ENCODE assay signal across 16 cellular contexts in genomic region chr14:68368850-68369249, GRCh38.
DNase-seq lines count a peak whose midpoint lies in the region; ATAC-seq and TF ChIP-seq lines count a peak whose summit lies in the region.
"Had no signal": no experiment of that assay in that cellular context is flagged by ENCODE, and none has a peak within 500 bp of the region (broad histone marks: within the 10 kb centered on the region; RNA-seq: fewer than 3 reads in every experiment).

No MANE protein-coding gene starts in this region.

- peaks cover 0 to 19% of the 10 kb centered on the region in 2 donors for H3K4me1 ChIP-seq in gastrocnemius medialis
- H3K4me1 ChIP-seq: breast epithelium had no signal

- peak overlapping the region; percentile 91 for H3K27ac Mint-ChIP-seq in memory B cell
- no peak overlapping the region for H3K27ac Mint-ChIP-seq in activated CD4-positive, alpha-beta memory T cell treated with anti-CD3 and anti-CD28 coated beads for 36 hours

- peak; percentile 49 for ATAC-seq in GM21381 (IDR thresholded peaks at IDR 0.05; ENCODE audit: unreplicated experiment)
- peak; percentile 49 for ATAC-seq in HG03565 (IDR thresholded peaks at IDR 0.05; ENCODE audit: unreplicated experiment)
- peak; percentile 80 for ATAC-seq in memory B cell (ENCODE audit: low read depth)
- ATAC-seq in gastrocnemius medialis, result no peak
- ATAC-seq: K562 had no signal

- H3K27me3 ChIP-seq in gastrocnemius medialis, result no peaks in the 10 kb centered on the region
- H3K27me3 ChIP-seq: breast epithelium, esophagus squamous epithelium, neutrophil had no signal

- CTCF ChIA-PET in activated CD4-positive, alpha-beta memory T cell treated with anti-CD3 and anti-CD28 coated beads for 36 hours (lab: Charles Lee), result no interaction called here

- DNase-seq in GM10266 (ENCODE audit: extremely low spot score), result peak; percentile 33
- no peak for DNase-seq in memory B cell (ENCODE audit: low spot score in 2 of 2)
- no peak for DNase-seq in activated CD4-positive, alpha-beta memory T cell treated with anti-CD3 and anti-CD28 coated beads for 36 hours
- no peak for DNase-seq in MV-4-11 (lab: John Stamatoyannopoulos, UW)
- no peak for DNase-seq in gastrocnemius medialis
- no peak for DNase-seq in NCI-H2029 treated with DMSO at 0.1 percent for 48 hours (lab: John Stamatoyannopoulos, UW)
- DNase-seq: COR-L47; esophagus squamous epithelium; stimulated activated CD4-positive, alpha-beta T cell treated with anti-CD3 and anti-CD28 coated beads, Interleukin-2, amount 100 ng/mL, for 48 hours had no signal

- in situ Hi-C loops in gastrocnemius medialis (cut with MboI; ENCODE audit: low sequenced_read_pairs in 4 of 4), result no loop called here

- H3K27ac ChIP-seq in gastrocnemius medialis, result no peak overlapping the region
- H3K27ac ChIP-seq: breast epithelium, neutrophil, SK-N-MC, thoracic aorta had no signal

- H3K4me1 Mint-ChIP-seq in memory B cell, result peaks cover 54% of the 10 kb centered on the region
- H3K4me1 Mint-ChIP-seq in activated CD4-positive, alpha-beta memory T cell treated with anti-CD3 and anti-CD28 coated beads for 36 hours (ENCODE audit: low read depth), result peaks cover 29% of the 10 kb centered on the region

- intact Hi-C loops in activated CD4-positive, alpha-beta memory T cell treated with anti-CD3 and anti-CD28 coated beads for 36 hours (cut with micrococcal nuclease), result loop anchor here (2.0 kb wide), 3 partner anchors 56 to 158 kb away; no protein-coding TSS in a partner anchor
- intact Hi-C loops in gastrocnemius medialis (cut with DNase I; ENCODE audit: low total_unique reads), result no loop called here

- POLR2A ChIA-PET in activated CD4-positive, alpha-beta memory T cell treated with anti-CD3 and anti-CD28 coated beads for 36 hours (lab: Charles Lee), result interaction anchor here (0.6 to 0.7 kb wide), 2 partner anchors 56 to 483 kb away, joined by 3 read pairs; no protein-coding TSS in a partner anchor

- no peaks in the 10 kb centered on the region for H3K36me3 ChIP-seq in gastrocnemius medialis
- H3K36me3 ChIP-seq: breast epithelium, esophagus squamous epithelium, neutrophil, thoracic aorta had no signal

- no peaks in the 10 kb centered on the region for H3K9me3 ChIP-seq in gastrocnemius medialis
- H3K9me3 ChIP-seq: breast epithelium, esophagus squamous epithelium, neutrophil, thoracic aorta had no signal

- no peak for TF ChIP-seq POLR2A in gastrocnemius medialis (IDR thresholded peaks at IDR 0.05)

- peak overlapping the region; percentile 69 for H3K4me3 Mint-ChIP-seq in memory B cell
- no peak overlapping the region for H3K4me3 Mint-ChIP-seq in activated CD4-positive, alpha-beta memory T cell treated with anti-CD3 and anti-CD28 coated beads for 36 hours

- H3K9me3 Mint-ChIP-seq in memory B cell, result peaks cover 1% of the 10 kb centered on the region
- no peaks in the 10 kb centered on the region for H3K9me3 Mint-ChIP-seq in activated CD4-positive, alpha-beta memory T cell treated with anti-CD3 and anti-CD28 coated beads for 36 hours

- no peak for TF ChIP-seq CTCF in GM10266 (IDR thresholded peaks at IDR 0.05; ENCODE audit: control insufficient read depth, insufficient read depth, low read depth, missing control alignments)
- no peak for TF ChIP-seq CTCF in gastrocnemius medialis (IDR thresholded peaks at IDR 0.05 in 4 of 5, conservative IDR thresholded peaks at IDR 0.05 in 1 of 5)

- no peaks in the 10 kb centered on the region for H3K27me3 Mint-ChIP-seq in memory B cell
- H3K27me3 Mint-ChIP-seq in activated CD4-positive, alpha-beta memory T cell treated with anti-CD3 and anti-CD28 coated beads for 36 hours, result no peaks in the 10 kb centered on the region

- H3K36me3 Mint-ChIP-seq in memory B cell, result no peaks in the 10 kb centered on the region
- no peaks in the 10 kb centered on the region for H3K36me3 Mint-ChIP-seq in activated CD4-positive, alpha-beta memory T cell treated with anti-CD3 and anti-CD28 coated beads for 36 hours

- H3K4me3 ChIP-seq in gastrocnemius medialis, result no peak overlapping the region
- H3K4me3 ChIP-seq: breast epithelium, esophagus squamous epithelium, K562, SK-N-MC, thoracic aorta had no signal

Comparison
In these comparisons a context has a peak if more than half of its experiments do, and no peak if none do; other contexts are left out.
1. ATAC-seq: peak in GM21381 (single experiment), HG03565 (single experiment) and memory B cell (single experiment); none in gastrocnemius medialis (0 of 2).